Comparison of ENCODE assay signal across 1 cellular context in the genomic region with DNA sequence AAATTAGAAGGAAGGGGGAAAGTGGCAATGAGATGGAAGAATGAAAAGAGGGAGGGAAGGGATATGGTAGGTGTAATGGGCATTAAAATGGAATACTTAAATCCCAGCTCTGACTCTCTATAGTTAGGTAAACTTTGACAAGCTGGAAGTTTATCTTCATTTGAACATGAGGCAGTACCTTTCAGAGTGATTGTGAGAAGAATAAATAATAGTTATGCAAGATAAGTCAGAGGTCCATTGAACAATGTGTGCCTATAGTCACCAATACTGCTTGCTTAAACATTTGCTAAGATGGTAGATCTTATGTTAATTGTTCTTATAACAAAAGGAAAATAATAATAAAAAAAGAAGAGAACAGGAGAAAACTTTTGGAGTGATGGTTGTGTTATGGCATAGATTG.
TF ChIP-seq lines count a peak whose summit lies in the region.

No MANE protein-coding gene starts in this region.

TF ChIP-seq in HepG2, 621 proteins besides CTCF, POLR2A, EP300 and RAD21 (continued from another document):
- TF ChIP-seq NFAT5 (CRISPR knock-in tag; IDR thresholded peaks at IDR 0.05) (no peak), SIN3A (IDR thresholded peaks at IDR 0.05; ENCODE audit: borderline replicate concordance, low read depth, low read length) (no peak), RBM22 (optimal IDR thresholded peaks at IDR 0.05; ENCODE audit: low read length) (no peak), ZNF577 (CRISPR knock-in tag; IDR thresholded peaks at IDR 0.05; ENCODE audit: borderline replicate concordance, low read depth) (no peak), UBTF (CRISPR knock-in tag; IDR thresholded peaks at IDR 0.05) (no peak), NR2F2 (IDR thresholded peaks at IDR 0.05; ENCODE audit: borderline replicate concordance, low read depth) (peak; percentile 25; the same call in 1 of the 2 replicates), ZNF382 (CRISPR knock-in tag; IDR thresholded peaks at IDR 0.05; ENCODE audit: borderline replicate concordance) (no peak), ZNF20 (CRISPR knock-in tag; IDR thresholded peaks at IDR 0.05) (no peak), NR2F6 (IDR thresholded peaks at IDR 0.05) (peak; percentile 49), NR2F6 (CRISPR knock-in tag; IDR thresholded peaks at IDR 0.05) (no peak), ZIK1 (CRISPR knock-in tag; IDR thresholded peaks at IDR 0.05; ENCODE audit: borderline replicate concordance, low read depth) (no peak), SMYD3 (CRISPR knock-in tag; IDR thresholded peaks at IDR 0.05) (no peak), MTA3 (CRISPR knock-in tag; IDR thresholded peaks at IDR 0.05) (no peak), YY1 (IDR thresholded peaks at IDR 0.05; ENCODE audit: insufficient read depth, insufficient replicate concordance, low read depth, low read length) (no peak), HNRNPH1 (optimal IDR thresholded peaks at IDR 0.05; ENCODE audit: low read depth, low read length) (no peak)
- TF ChIP-seq, protein P1, sequence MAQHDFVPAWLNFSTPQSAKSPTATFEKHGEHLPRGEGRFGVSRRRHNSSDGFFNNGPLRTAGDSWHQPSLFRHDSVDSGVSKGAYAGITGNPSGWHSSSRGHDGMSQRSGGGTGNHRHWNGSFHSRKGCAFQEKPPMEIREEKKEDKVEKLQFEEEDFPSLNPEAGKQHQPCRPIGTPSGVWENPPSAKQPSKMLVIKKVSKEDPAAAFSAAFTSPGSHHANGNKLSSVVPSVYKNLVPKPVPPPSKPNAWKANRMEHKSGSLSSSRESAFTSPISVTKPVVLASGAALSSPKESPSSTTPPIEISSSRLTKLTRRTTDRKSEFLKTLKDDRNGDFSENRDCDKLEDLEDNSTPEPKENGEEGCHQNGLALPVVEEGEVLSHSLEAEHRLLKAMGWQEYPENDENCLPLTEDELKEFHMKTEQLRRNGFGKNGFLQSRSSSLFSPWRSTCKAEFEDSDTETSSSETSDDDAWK (CRISPR knock-in tag; IDR thresholded peaks at IDR 0.05), result no peak
